In genomic region chr7:40134428-40135423, GRCh38 we compare ENCODE assay signal across 8 cellular contexts.
DNase-seq lines count a peak whose midpoint lies in the region; ATAC-seq, FAIRE-seq and TF ChIP-seq lines count a peak whose summit lies in the region.

Gene MPLKIP (minus strand): TSS chr7:40134622. CDS start chr7:40134567, 55 bp downstream.
Gene SUGCT (plus strand): TSS chr7:40135005.

- H4K20me1 ChIP-seq in BLaER1 treated with 17β-estradiol and CSF1 and Interleukin-3, amounts not matched to agents 10 nM and 100 nM = peaks cover 1 to 36% (median 29%) of the 10 kb centered on the region in 11 experiments; a peak in 14 of 22 replicates

- no peaks in the 10 kb centered on the region for H3K27me3 ChIP-seq in BLaER1 treated with 17β-estradiol and CSF1 and Interleukin-3, amounts not matched to agents 10 nM and 100 nM

- H3K36me3 ChIP-seq in BLaER1 treated with 17β-estradiol and CSF1 and Interleukin-3, amounts not matched to agents 10 nM and 100 nM = peaks cover 9 to 35% (median 21%) of the 10 kb centered on the region in 11 experiments; a peak in 17 of 22 replicates

- peaks cover 6 to 20% (median 14%) of the 10 kb centered on the region in 11 experiments; a peak in 20 of 22 replicates for H3K9me3 ChIP-seq in BLaER1 treated with 17β-estradiol and CSF1 and Interleukin-3, amounts not matched to agents 10 nM and 100 nM (replicated peaks in 1 of 11)

- H3K4me2 ChIP-seq in BLaER1 treated with 17β-estradiol and CSF1 and Interleukin-3, amounts not matched to agents 10 nM and 100 nM = peak within 1 kb of the TSS; percentile 75 to 97 (median 82)

- peaks cover 11 to 31% (median 22%) of the 10 kb centered on the region in 10 experiments for H3K4me1 ChIP-seq in BLaER1 treated with 17β-estradiol and CSF1 and Interleukin-3, amounts not matched to agents 10 nM and 100 nM

- DNase-seq in GM19239 (ENCODE audit: insufficient read length, low spot score) (peak; percentile 86), NCI-H510A (lab: John Stamatoyannopoulos, UW) (peak; percentile 44), coronary artery (ENCODE audit: low spot score) (peak; percentile 89), left kidney (ENCODE audit: low read depth, low spot score) (peak; percentile 94)
- DNase-seq in activated CD4-positive, alpha-beta T cell treated with anti-CD3 and anti-CD28 coated beads for 48 hours = peak; percentile 89
- DNase-seq in stimulated activated CD4-positive, alpha-beta T cell treated with anti-CD3 and anti-CD28 coated beads, Interleukin-1b, Interleukin-23, amount 100 ng/mL, for 48 hours = peak; percentile 85

- FAIRE-seq in GM19239 (lab: Jason Lieb, UNC) = peak; percentile 81

- H3K9ac ChIP-seq in BLaER1 treated with 17β-estradiol and CSF1 and Interleukin-3, amounts not matched to agents 10 nM and 100 nM = peak within 1 kb of the TSS; percentile 94 to 99 (median 98)

- peak within 1 kb of the TSS; percentile 81 to 99 (median 91) for H3K4me3 ChIP-seq in BLaER1 treated with 17β-estradiol and CSF1 and Interleukin-3, amounts not matched to agents 10 nM and 100 nM
- peak within 1 kb of the TSS; percentile 94 for H3K4me3 ChIP-seq in coronary artery

- peak; percentile 88 for ATAC-seq in HG03442 (IDR thresholded peaks at IDR 0.05; ENCODE audit: unreplicated experiment)

- peak; percentile 96 for TF ChIP-seq CTCF in coronary artery (IDR thresholded peaks at IDR 0.05)

- peak within 1 kb of the TSS; percentile 92 to 98 (median 96) for H3K27ac ChIP-seq in BLaER1 treated with 17β-estradiol and CSF1 and Interleukin-3, amounts not matched to agents 10 nM and 100 nM
- peak within 1 kb of the TSS; percentile 85 to 93 for H3K27ac ChIP-seq in coronary artery

Comparison
In these comparisons a context has a peak if more than half of its experiments do, and no peak if none do; other contexts are left out.
1. Peak in every context shown above with its lines: DNase-seq, ATAC-seq, H3K4me3 ChIP-seq and H3K27ac ChIP-seq.
2. DNase-seq: peak in every context shown above with its lines; median percentile 94 in left kidney; 89 in activated CD4-positive, alpha-beta T cell treated with anti-CD3 and anti-CD28 coated beads for 48 hours; 89 in coronary artery; 86 in GM19239; 85 in stimulated activated CD4-positive, alpha-beta T cell treated with anti-CD3 and anti-CD28 coated beads, Interleukin-1b, Interleukin-23, amount 100 ng/mL, for 48 hours; 44 in NCI-H510A.